In genomic region chr12:79388006-79388405, GRCh38 we compare ENCODE assay signal across 28 cellular contexts.
"Had no signal": no experiment of that assay in that cellular context is flagged by ENCODE, and none has a peak within 500 bp of the region (broad histone marks: within the 10 kb centered on the region; RNA-seq: fewer than 3 reads in every experiment).

No MANE protein-coding gene starts in this region.

- ATAC-seq: activated CD4-positive, CD25-positive, alpha-beta regulatory T cell treated with anti-CD3 and anti-CD28 coated beads, Interleukin-2, amount 50 U/mL, for 24 hours; activated CD8-positive, alpha-beta T cell treated with anti-CD3 and anti-CD28 coated beads for 36 hours; activated naive CD8-positive, alpha-beta T cell treated with anti-CD3 and anti-CD28 coated beads, Interleukin-2, amount 50 U/mL, for 24 hours; body of pancreas; foreskin keratinocyte; gastrocnemius medialis; heart left ventricle; T-helper 17 cell had no signal

- DNase-seq: activated B cell treated with CpG ODN at 0.5 μM for 24 hours; activated CD4-positive, alpha-beta T cell treated with anti-CD3 and anti-CD28 coated beads for 48 hours; activated CD4-positive, alpha-beta T cell treated with anti-CD3 and anti-CD28 coated beads, Interleukin-2, amount 50 U/mL, for 1 hour; activated CD4-positive, alpha-beta T cell treated with anti-CD3 and anti-CD28 coated beads, Interleukin-2, amount 50 U/mL, for 48 hours; activated CD8-positive, alpha-beta memory T cell treated with anti-CD3 and anti-CD28 coated beads for 24 hours; activated CD8-positive, alpha-beta T cell treated with anti-CD3 and anti-CD28 coated beads for 36 hours; activated effector memory CD4-positive, alpha-beta T cell treated with anti-CD3 and anti-CD28 coated beads, Interleukin-2, amount 50 U/mL, for 16 hours; activated naive CD4-positive, alpha-beta T cell treated with anti-CD3 and anti-CD28 coated beads for 36 hours; activated naive CD8-positive, alpha-beta T cell treated with anti-CD3 and anti-CD28 coated beads for 36 hours; activated naive CD8-positive, alpha-beta T cell treated with anti-CD3 and anti-CD28 coated beads, Interleukin-2, amount 50 U/mL, for 24 hours; activated T-cell treated with anti-CD3 and anti-CD28 coated beads, Interleukin-2, amount 50 U/mL, for 1 hour; activated T-cell treated with anti-CD3 and anti-CD28 coated beads, Interleukin-2, amount 50 U/mL, for 48 hours; adrenal gland; amygdala; aorta; body of pancreas; caudate nucleus; cortex of kidney; effector CD8-positive, alpha-beta T cell; erythroblast; foreskin keratinocyte; gastrocnemius medialis; glutamatergic neuron; heart left ventricle; T-helper 17 cell; T1000; WERI-Rb-1 had no signal
